In the genomic region with DNA sequence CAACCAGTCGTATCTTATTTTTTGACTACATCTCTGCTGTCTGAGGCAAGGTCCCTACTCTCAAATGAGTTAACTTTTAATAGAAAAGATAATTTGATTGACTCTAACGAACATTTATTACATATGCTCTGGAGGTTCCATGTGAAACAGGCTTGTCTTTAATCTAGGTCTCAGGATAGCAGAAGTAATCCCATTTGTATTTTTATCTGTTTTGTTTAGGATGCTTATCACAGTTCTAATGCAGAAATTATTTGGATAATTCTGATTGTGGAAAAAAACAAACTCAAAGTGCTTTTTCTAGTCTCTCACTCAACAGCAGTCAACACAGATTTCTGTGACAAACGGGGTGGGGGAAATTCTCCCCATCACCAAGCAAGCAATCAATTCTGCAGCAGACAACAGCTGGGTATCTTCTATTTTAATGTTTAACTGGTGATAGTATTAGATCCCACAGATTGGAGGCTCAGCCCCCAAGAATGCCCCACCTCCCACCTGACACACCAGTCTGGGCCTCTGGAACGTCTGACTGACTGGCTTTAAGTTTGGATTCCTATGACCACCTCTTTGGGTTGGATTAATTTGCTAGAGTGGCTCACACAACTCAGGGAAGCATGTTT, we compare ENCODE assay signal across 11 cellular contexts.
"Had no signal": no experiment of that assay in that cellular context is flagged by ENCODE, and none has a peak within 500 bp of the region (broad histone marks: within the 10 kb centered on the region; RNA-seq: fewer than 3 reads in every experiment).

No MANE protein-coding gene starts in this region.

- H3K4me1 Mint-ChIP-seq: activated CD4-positive, alpha-beta T cell treated with anti-CD3 and anti-CD28 coated beads, Interleukin-2, amount 10 ng/mL, durations not matched to agents 7 days and 5 days had no signal

- H3K36me3 Mint-ChIP-seq: brain had no signal

- H3K4me3 Mint-ChIP-seq: activated B cell treated with CpG ODN at 0.5 μM for 24 hours; activated CD4-positive, alpha-beta T cell treated with anti-CD3 and anti-CD28 coated beads, Interleukin-2, amount 10 ng/mL, durations not matched to agents 7 days and 5 days; activated naive CD8-positive, alpha-beta T cell treated with anti-CD3 and anti-CD28 coated beads for 36 hours; brain; central memory CD8-positive, alpha-beta T cell; effector memory CD8-positive, alpha-beta T cell; stimulated activated memory B cell treated with anti-CD40 and anti-IgM and Interleukin-4, amounts not matched to agents 10 μg/mL and 1 μg/mL and 100 μg/mL, for 72 hours had no signal

- H3K27ac Mint-ChIP-seq: activated CD4-positive, alpha-beta T cell treated with anti-CD3 and anti-CD28 coated beads, Interleukin-2, amount 10 ng/mL, durations not matched to agents 7 days and 5 days; activated naive CD8-positive, alpha-beta T cell treated with anti-CD3 and anti-CD28 coated beads for 36 hours; stimulated activated memory B cell treated with anti-CD40 and anti-IgM and Interleukin-4, amounts not matched to agents 10 μg/mL and 1 μg/mL and 100 μg/mL, for 72 hours had no signal

- H3K27me3 Mint-ChIP-seq: activated B cell treated with CpG ODN at 0.5 μM for 24 hours; activated CD4-positive, alpha-beta T cell treated with anti-CD3 and anti-CD28 coated beads, Interleukin-2, amount 10 ng/mL, durations not matched to agents 7 days and 5 days; activated naive CD8-positive, alpha-beta T cell treated with anti-CD3 and anti-CD28 coated beads for 36 hours; central memory CD8-positive, alpha-beta T cell; effector memory CD8-positive, alpha-beta T cell; stimulated activated memory B cell treated with anti-CD40 and anti-IgM and Interleukin-4, amounts not matched to agents 10 μg/mL and 1 μg/mL and 100 μg/mL, for 72 hours had no signal

- H3K9me3 Mint-ChIP-seq: central memory CD8-positive, alpha-beta T cell; effector memory CD8-positive, alpha-beta T cell had no signal

- ATAC-seq: effector memory CD8-positive, alpha-beta T cell; stimulated activated memory B cell treated with anti-CD40 and anti-IgM and Interleukin-4, amounts not matched to agents 10 μg/mL and 1 μg/mL and 100 μg/mL, for 72 hours had no signal

- DNase-seq: activated B cell treated with CpG ODN at 0.5 μM for 24 hours; activated CD4-positive, alpha-beta T cell treated with anti-CD3 and anti-CD28 coated beads, Interleukin-2, amount 10 ng/mL, durations not matched to agents 7 days and 5 days; activated naive CD8-positive, alpha-beta T cell treated with anti-CD3 and anti-CD28 coated beads for 36 hours; cortex of kidney; effector memory CD8-positive, alpha-beta T cell; stimulated activated CD4-positive, alpha-beta T cell treated with anti-CD3 and anti-CD28 coated beads, Interleukin-12 subunit alpha, Interleukin-12 subunit beta, amount 100 ng/mL, for 4 hours; T-helper 2 cell had no signal

- H3K4me3 ChIP-seq: tibial nerve had no signal

- H3K27ac ChIP-seq: tibial nerve had no signal

- H3K27me3 ChIP-seq: tibial nerve had no signal

- H3K36me3 ChIP-seq: tibial nerve had no signal

- H3K9me3 ChIP-seq: tibial nerve had no signal
